In genomic region chr7:98754041-98754479, GRCh38 we compare ENCODE assay signal across 14 cellular contexts.
DNase-seq lines count a peak whose midpoint lies in the region; ATAC-seq, FAIRE-seq and TF ChIP-seq lines count a peak whose summit lies in the region.
"Had no signal": no experiment of that assay in that cellular context is flagged by ENCODE, and none has a peak within 500 bp of the region (broad histone marks: within the 10 kb centered on the region; RNA-seq: fewer than 3 reads in every experiment).

No MANE protein-coding gene starts in this region.

- no peaks in the 10 kb centered on the region for H3K4me1 Mint-ChIP-seq in astrocyte (ENCODE audit: low read depth, unreplicated experiment)

- H3K36me3 Mint-ChIP-seq in astrocyte (ENCODE audit: low read depth, unreplicated experiment): no peaks in the 10 kb centered on the region

- DNase-seq in NCI-H82 (lab: John Stamatoyannopoulos, UW): peak; percentile 31
- DNase-seq in NCI-H82 treated with DMSO at 0.1 percent for 48 hours (lab: John Stamatoyannopoulos, UW; ENCODE audit: unreplicated experiment): no peak
- DNase-seq in NCI-H2029 (lab: John Stamatoyannopoulos, UW): peak; percentile 87
- peak; percentile 23 for DNase-seq in astrocyte (ENCODE audit: low read depth)
- peak; percentile 31 for DNase-seq in testis
- no peak for DNase-seq in left lung
- no peak for DNase-seq in osteoblast (ENCODE audit: insufficient read length, low spot score, missing footprints)
- DNase-seq: activated gamma-delta T cell treated with Interleukin-2 at 50 U/mL for 16 hours, colonic mucosa, heart right ventricle, sigmoid colon had no signal

- H3K27me3 ChIP-seq in astrocyte (ENCODE audit: insufficient read depth, low read length) (no peaks in the 10 kb centered on the region), testis (no peaks in the 10 kb centered on the region), left lung (peaks cover 0 to 26% of the 10 kb centered on the region in 2 donors), osteoblast (ENCODE audit: insufficient read depth, low read length) (peaks cover under 1% of the 10 kb centered on the region)
- H3K27me3 ChIP-seq: colonic mucosa had no signal

- H3K4me3 Mint-ChIP-seq in astrocyte (ENCODE audit: unreplicated experiment): no peak overlapping the region

- H4K20me1 ChIP-seq in astrocyte (ENCODE audit: insufficient read depth, low read length) (no peaks in the 10 kb centered on the region), osteoblast (ENCODE audit: insufficient read depth, low read length) (no peaks in the 10 kb centered on the region)

- H3K36me3 ChIP-seq in astrocyte (ENCODE audit: insufficient read depth, low read length): no peaks in the 10 kb centered on the region
- H3K36me3 ChIP-seq in testis (ENCODE audit: low read depth, missing control alignments): no peaks in the 10 kb centered on the region
- H3K36me3 ChIP-seq in left lung: no peaks in the 10 kb centered on the region
- H3K36me3 ChIP-seq in osteoblast (ENCODE audit: insufficient read depth, low read length): no peaks in the 10 kb centered on the region
- H3K36me3 ChIP-seq: colonic mucosa, heart right ventricle, sigmoid colon had no signal

- TF ChIP-seq CTCF in astrocyte (IDR thresholded peaks at IDR 0.05; ENCODE audit: insufficient read depth, low read depth, low read length): no peak
- no peak for TF ChIP-seq CTCF in testis (IDR thresholded peaks at IDR 0.05)
- no peak for TF ChIP-seq CTCF in left lung (IDR thresholded peaks at IDR 0.05)
- no peak for TF ChIP-seq CTCF in osteoblast (IDR thresholded peaks at IDR 0.05; ENCODE audit: extremely low read depth, low read depth, low read length)

- peaks cover 16% of the 10 kb centered on the region for H3K27me3 Mint-ChIP-seq in astrocyte (ENCODE audit: low read depth, unreplicated experiment)

- TF ChIP-seq POLR2A in testis (IDR thresholded peaks at IDR 0.05): no peak

- H3K4me2 ChIP-seq in astrocyte (ENCODE audit: low read length): no peak overlapping the region
- no peak overlapping the region for H3K4me2 ChIP-seq in osteoblast (ENCODE audit: insufficient read depth, low read length)

- peaks cover 3% of the 10 kb centered on the region for H3K9me3 Mint-ChIP-seq in astrocyte (ENCODE audit: unreplicated experiment)

- H3K4me1 ChIP-seq in astrocyte (ENCODE audit: insufficient read depth, low read length) (no peaks in the 10 kb centered on the region), testis (no peaks in the 10 kb centered on the region), left lung (no peaks in the 10 kb centered on the region), osteoblast (ENCODE audit: insufficient read depth, low read length) (no peaks in the 10 kb centered on the region)
- H3K4me1 ChIP-seq: colonic mucosa, heart right ventricle, sigmoid colon had no signal

- H3K4me3 ChIP-seq in astrocyte (ENCODE audit: insufficient read depth, low read depth, low read length): no peak overlapping the region
- no peak overlapping the region for H3K4me3 ChIP-seq in testis
- no peak overlapping the region for H3K4me3 ChIP-seq in left lung
- H3K4me3 ChIP-seq in osteoblast (ENCODE audit: insufficient read depth, low read length): no peak overlapping the region
- H3K4me3 ChIP-seq: colonic mucosa, heart right ventricle, sigmoid colon had no signal

- intact Hi-C loops in testis (cut with DNase I; ENCODE audit: low total_unique reads) (no loop called here), left lung (cut with DNase I) (no loop called here)

- H3K27ac ChIP-seq in astrocyte (ENCODE audit: low read depth, low read length) (no peak overlapping the region), testis (no peak overlapping the region), left lung (no peak overlapping the region), osteoblast (ENCODE audit: low read depth, low read length) (no peak overlapping the region)
- H3K27ac ChIP-seq: colonic mucosa, heart right ventricle, sigmoid colon had no signal

- no peak for FAIRE-seq in astrocyte (lab: Jason Lieb, UNC)
- FAIRE-seq: GM19239, HTR-8/SVneo had no signal

- no peak for ATAC-seq in left lung
- no peak for ATAC-seq in HG03457 (IDR thresholded peaks at IDR 0.05; ENCODE audit: unreplicated experiment)

- 64 to 82% methylated on average over 5 to 6 of the region's 6 CpGs for WGBS in testis, 2 donors

- H3K9ac ChIP-seq in astrocyte (ENCODE audit: low read length): no peak overlapping the region

- H2AFZ ChIP-seq in astrocyte (ENCODE audit: low read depth, low read length): no peak overlapping the region
- H2AFZ ChIP-seq in osteoblast (ENCODE audit: low read length): no peak overlapping the region

- H3K9me3 ChIP-seq in astrocyte (ENCODE audit: insufficient read depth, low read depth, low read length): no peaks in the 10 kb centered on the region
- no peaks in the 10 kb centered on the region for H3K9me3 ChIP-seq in testis
- H3K9me3 ChIP-seq in left lung: no peaks in the 10 kb centered on the region
- H3K9me3 ChIP-seq in osteoblast (ENCODE audit: low read depth, low read length): no peaks in the 10 kb centered on the region
- H3K9me3 ChIP-seq: colonic mucosa, heart right ventricle, sigmoid colon had no signal

- H3K79me2 ChIP-seq in astrocyte (ENCODE audit: insufficient read depth, low read length) (no peaks in the 10 kb centered on the region), osteoblast (ENCODE audit: insufficient read depth, low read length) (no peaks in the 10 kb centered on the region)

- H3K27ac Mint-ChIP-seq in astrocyte (ENCODE audit: unreplicated experiment): no peak overlapping the region

Comparison
In these comparisons a context has a peak if more than half of its experiments do, and no peak if none do; other contexts are left out.
1. DNase-seq: peak in NCI-H82 (single experiment), NCI-H2029 (single experiment), astrocyte (single experiment) and testis (single experiment); none in NCI-H82 treated with DMSO at 0.1 percent for 48 hours (single experiment), left lung (0 of 2) and osteoblast (single experiment).